22 cellular contexts compared by ENCODE assay signal in the genomic region with DNA sequence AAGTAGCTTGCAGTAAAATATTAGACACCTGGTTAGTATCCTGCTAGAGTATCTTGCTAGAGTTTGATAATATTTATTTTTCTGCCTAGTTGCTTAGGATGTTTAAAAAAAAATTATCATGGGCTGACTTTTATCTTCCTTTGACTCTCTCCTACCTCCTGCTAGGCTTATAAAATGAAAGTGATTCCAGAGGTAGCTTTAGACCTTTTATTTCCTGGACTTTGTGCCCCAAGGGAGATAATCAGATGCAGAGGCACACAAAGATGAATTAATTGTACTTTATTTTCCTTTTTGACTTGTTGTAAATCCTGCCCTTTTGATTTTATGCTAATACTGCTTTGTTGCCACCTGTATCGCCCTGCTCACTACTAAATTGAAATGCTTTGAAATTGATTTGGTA.
DNase-seq lines count a peak whose midpoint lies in the region; ATAC-seq, FAIRE-seq and TF ChIP-seq lines count a peak whose summit lies in the region.
"Had no signal": no experiment of that assay in that cellular context is flagged by ENCODE, and none has a peak within 500 bp of the region (broad histone marks: within the 10 kb centered on the region; RNA-seq: fewer than 3 reads in every experiment).

No MANE protein-coding gene starts in this region.

- no peaks in the 10 kb centered on the region for H4K20me1 ChIP-seq in DND-41 (ENCODE audit: insufficient read depth, low read length)

- WGBS in pancreas, 2 donors: 24 to 30% methylated on average over 1 of the region's 1 CpG

- no peak overlapping the region for H2AFZ ChIP-seq in DND-41 (ENCODE audit: low read depth, low read length)

- no peaks in the 10 kb centered on the region for H3K27me3 ChIP-seq in DND-41 (ENCODE audit: insufficient read depth, low read length, poor library complexity)
- no peaks in the 10 kb centered on the region for H3K27me3 ChIP-seq in Peyer's patch
- no peaks in the 10 kb centered on the region for H3K27me3 ChIP-seq in foreskin keratinocyte
- H3K27me3 ChIP-seq in pancreas: no peaks in the 10 kb centered on the region

- peak; percentile 44; the same call in 1 of the 3 replicates for ATAC-seq in DND-41 (ENCODE audit: insufficient read depth, low read depth)
- ATAC-seq in foreskin keratinocyte: no peak
- peak; percentile 18 to 58 (median 44) for ATAC-seq in pancreas
- no peak for ATAC-seq in GM19324 (IDR thresholded peaks at IDR 0.05; ENCODE audit: low FRiP score, unreplicated experiment)
- ATAC-seq in HG03175 (IDR thresholded peaks at IDR 0.05; ENCODE audit: unreplicated experiment): no peak
- no peak for ATAC-seq in HG02798 (IDR thresholded peaks at IDR 0.05; ENCODE audit: poor library complexity, unreplicated experiment)
- ATAC-seq: CD8-positive, alpha-beta T cell had no signal

- H3K4me3 ChIP-seq in DND-41 (ENCODE audit: low read depth in 1 of 2, low read length in 2 of 2) (no peak overlapping the region), Peyer's patch (peak overlapping the region in 2 of 4 donors; percentile 16 to 24), pancreas (peak overlapping the region in 2 of 4 donors; percentile 8 to 9)
- H3K4me3 ChIP-seq: HAP-1 had no signal

- H3K4me2 ChIP-seq in DND-41 (ENCODE audit: insufficient read depth, low read length): no peak overlapping the region

- no peak overlapping the region for H3K27ac ChIP-seq in DND-41 (ENCODE audit: low read length)
- peak overlapping the region in 3 of 4 donors; percentile 54 to 85 (median 84) for H3K27ac ChIP-seq in Peyer's patch
- H3K27ac ChIP-seq in foreskin keratinocyte: peak overlapping the region; percentile 1
- peak overlapping the region; percentile 27 to 80 (median 54) for H3K27ac ChIP-seq in pancreas

- TF ChIP-seq CTCF in DND-41 (IDR thresholded peaks at IDR 0.05; ENCODE audit: borderline replicate concordance, extremely low read depth, low read length, poor library complexity, severe bottlenecking) (no peak), Peyer's patch (IDR thresholded peaks at IDR 0.05) (no peak), foreskin keratinocyte (conservative IDR thresholded peaks at IDR 0.05) (no peak), pancreas (IDR thresholded peaks at IDR 0.05) (no peak)

- no peak for TF ChIP-seq POLR2A in Peyer's patch (IDR thresholded peaks at IDR 0.05)
- TF ChIP-seq POLR2A in erythroblast (IDR thresholded peaks at IDR 0.05; ENCODE audit: low read length): no peak

- no peaks in the 10 kb centered on the region for H3K9me3 ChIP-seq in DND-41 (ENCODE audit: insufficient read depth, low read length, severe bottlenecking)
- no peaks in the 10 kb centered on the region for H3K9me3 ChIP-seq in Peyer's patch
- no peaks in the 10 kb centered on the region for H3K9me3 ChIP-seq in pancreas
- H3K9me3 ChIP-seq: HAP-1 had no signal

- H3K4me1 ChIP-seq in DND-41 (ENCODE audit: insufficient read depth, low read length): peaks cover 45% of the 10 kb centered on the region
- peaks cover 0 to 52% (median 2%) of the 10 kb centered on the region in 4 donors for H3K4me1 ChIP-seq in Peyer's patch
- peaks cover 45% of the 10 kb centered on the region for H3K4me1 ChIP-seq in foreskin keratinocyte
- peaks cover 27 to 47% (median 38%) of the 10 kb centered on the region in 3 donors for H3K4me1 ChIP-seq in pancreas

- H3K9ac ChIP-seq in DND-41 (ENCODE audit: low read depth, low read length): no peak overlapping the region

- FAIRE-seq in pancreas (lab: Jason Lieb, UNC): peak; percentile 5

- H3K79me2 ChIP-seq in DND-41 (ENCODE audit: insufficient read depth, low read length): no peaks in the 10 kb centered on the region

- DNase-seq in DND-41 (no peak), Peyer's patch (no peak), foreskin keratinocyte (no peak), pancreas (no peak), erythroblast (lab: John Stamatoyannopoulos, UW) (no peak)
- DNase-seq: activated CD4-positive, alpha-beta T cell treated with anti-CD3 and anti-CD28 coated beads, Interleukin-2, amount 50 U/mL, for 48 hours; activated naive CD4-positive, alpha-beta T cell; activated T-cell treated with anti-CD3 and anti-CD28 coated beads for 4 hours; CD8-positive, alpha-beta T cell; cerebellar nuclear complex; effector memory CD4-positive, alpha-beta T cell; KBM-7; NCI-H1048; NCI-H524; retina; Right ventricle myocardium superior; stimulated activated CD4-positive, alpha-beta T cell treated with anti-CD3 and anti-CD28 coated beads, Interleukin-15, amount 100 ng/mL, for 24 hours; T-helper 1 cell had no signal

- H3K36me3 ChIP-seq in DND-41 (ENCODE audit: insufficient read depth, low read length): 0 out of 2 replicates have a peak, but pooled peaks cover 7% of the 10 kb centered on the region
- no peaks in the 10 kb centered on the region for H3K36me3 ChIP-seq in Peyer's patch
- no peaks in the 10 kb centered on the region for H3K36me3 ChIP-seq in pancreas

- intact Hi-C loops in pancreas (cut with DNase I): no loop called here

Comparison
In these comparisons a context has a peak if more than half of its experiments do, and no peak if none do; other contexts are left out.
1. ATAC-seq: peak in DND-41 (single experiment) and pancreas (4 of 4); none in foreskin keratinocyte (single experiment), GM19324 (single experiment), HG03175 (single experiment) and HG02798 (single experiment).